Comparison of ENCODE assay signal across 15 cellular contexts in genomic region chr1:29939086-29939485, GRCh38.
DNase-seq lines count a peak whose midpoint lies in the region; ATAC-seq, FAIRE-seq and TF ChIP-seq lines count a peak whose summit lies in the region.
"Had no signal": no experiment of that assay in that cellular context is flagged by ENCODE, and none has a peak within 500 bp of the region (broad histone marks: within the 10 kb centered on the region; RNA-seq: fewer than 3 reads in every experiment).

No MANE protein-coding gene starts in this region.

- peak; percentile 32 for DNase-seq in mammary epithelial cell
- DNase-seq in breast epithelium (ENCODE audit: low spot score in 2 of 2), result no peak
- DNase-seq in bronchial epithelial cell (ENCODE audit: low read depth), result peak; percentile 64
- DNase-seq in kidney glomerular epithelial cell (lab: John Stamatoyannopoulos, UW), result peak; percentile 64
- DNase-seq in UCSD-AML1 (lab: John Stamatoyannopoulos, UW; ENCODE audit: unreplicated experiment), result no peak
- no peak for DNase-seq in foreskin melanocyte
- DNase-seq: CD4-positive, CD25-positive, alpha-beta regulatory T cell; DMS79; NCI-H1436; NCI-H2081; NCI-H524 had no signal

- no peaks in the 10 kb centered on the region for H3K4me1 ChIP-seq in mammary epithelial cell (ENCODE audit: insufficient read depth, low read length)
- H3K4me1 ChIP-seq in breast epithelium, result no peaks in the 10 kb centered on the region
- H3K4me1 ChIP-seq: HAP-1 had no signal

- no peaks in the 10 kb centered on the region for H3K36me3 ChIP-seq in mammary epithelial cell (ENCODE audit: insufficient read depth, low read length)
- no peaks in the 10 kb centered on the region for H3K36me3 ChIP-seq in breast epithelium
- H3K36me3 ChIP-seq in bronchial epithelial cell (ENCODE audit: control insufficient read depth, insufficient read depth, low read length), result no peaks in the 10 kb centered on the region
- H3K36me3 ChIP-seq: HAP-1 had no signal

- no peaks in the 10 kb centered on the region for H3K79me2 ChIP-seq in mammary epithelial cell (ENCODE audit: insufficient read depth, low read length)

- in situ Hi-C loops in mammary epithelial cell (cut with MboI; ENCODE audit: low sequenced_read_pairs in 2 of 2), result no loop called here

- H3K4me2 ChIP-seq in mammary epithelial cell (ENCODE audit: insufficient read depth, low read depth, low read length), result no peak overlapping the region

- dilution Hi-C loops in mammary epithelial cell (cut with HindIII; ENCODE audit: low sequenced_read_pairs), result no loop called here

- intact Hi-C loops in mammary epithelial cell (cut with micrococcal nuclease), result no loop called here
- intact Hi-C loops in breast epithelium (cut with DNase I; ENCODE audit: low total_unique reads), result no loop called here

- TF ChIP-seq CTCF in mammary epithelial cell (conservative IDR thresholded peaks at IDR 0.05 in 1 of 2, IDR thresholded peaks at IDR 0.05 in 1 of 2; ENCODE audit: extremely low read depth in 1 of 2, insufficient read depth in 1 of 2, low read depth in 1 of 2, low read length in 2 of 2) (no peak), breast epithelium (IDR thresholded peaks at IDR 0.05) (no peak), bronchial epithelial cell (IDR thresholded peaks at IDR 0.05; ENCODE audit: insufficient read depth, low read length, severe bottlenecking) (no peak)

- peaks cover 4% of the 10 kb centered on the region for H3K27me3 ChIP-seq in mammary epithelial cell (ENCODE audit: insufficient read depth, low read length)
- H3K27me3 ChIP-seq in breast epithelium, result peaks cover 0 to 35% of the 10 kb centered on the region in 2 donors
- H3K27me3 ChIP-seq in bronchial epithelial cell (ENCODE audit: control insufficient read depth, insufficient read depth, low read length), result no peaks in the 10 kb centered on the region

- TF ChIP-seq POLR2A in breast epithelium (IDR thresholded peaks at IDR 0.05), result no peak

- no peak overlapping the region for H3K4me3 ChIP-seq in mammary epithelial cell (replicated peaks in 1 of 3; ENCODE audit: insufficient read depth in 1 of 3, low read depth in 2 of 3, low read length in 3 of 3)
- H3K4me3 ChIP-seq in breast epithelium, result no peak overlapping the region
- no peak overlapping the region for H3K4me3 ChIP-seq in bronchial epithelial cell (ENCODE audit: low read depth, low read length)
- H3K4me3 ChIP-seq: HAP-1 had no signal

- no peak for ATAC-seq in HG02973 (IDR thresholded peaks at IDR 0.05; ENCODE audit: unreplicated experiment)

- H3K9me3 ChIP-seq in mammary epithelial cell (replicated peaks; ENCODE audit: insufficient read depth, low read length) (no peaks in the 10 kb centered on the region), breast epithelium (no peaks in the 10 kb centered on the region)
- H3K9me3 ChIP-seq: HAP-1 had no signal

- no peaks in the 10 kb centered on the region for H4K20me1 ChIP-seq in mammary epithelial cell (ENCODE audit: insufficient read depth, low read length)

- BruUV-seq in mammary epithelial cell (replicated peaks; lab: Mats Ljungman, UMichigan), result no TSS peak

- CTCF ChIA-PET in mammary epithelial cell (lab: Charles Lee; ENCODE audit: low non-redundant PET), result no interaction called here

- H3K9ac ChIP-seq in mammary epithelial cell (ENCODE audit: insufficient read depth, low read length), result no peak overlapping the region

- FAIRE-seq in bronchial epithelial cell (lab: Jason Lieb, UNC), result no peak
- FAIRE-seq: G401.6, GM12891 had no signal

- 67% methylated on average over 2 of the region's 2 CpGs for WGBS in mammary epithelial cell (ENCODE audit: low coverage, missing lambda C conversion rate)

- no peak overlapping the region for H3K27ac ChIP-seq in mammary epithelial cell (ENCODE audit: insufficient read depth, low read depth, low read length)
- no peak overlapping the region for H3K27ac ChIP-seq in breast epithelium

- no peak overlapping the region for H2AFZ ChIP-seq in mammary epithelial cell (ENCODE audit: low read depth, low read length)

Comparison
In these comparisons a context has a peak if more than half of its experiments do, and no peak if none do; other contexts are left out.
1. DNase-seq: peak in mammary epithelial cell (single experiment), bronchial epithelial cell (single experiment) and kidney glomerular epithelial cell (single experiment); none in breast epithelium (0 of 2), UCSD-AML1 (single experiment) and foreskin melanocyte (single experiment).